Comparison of ENCODE assay signal across 8 cellular contexts in genomic region chr7:139095194-139095659, GRCh38. TPM values are rescaled to one million over a fixed set of nuclear protein-coding genes. Genes with fewer than 3 reads are reported as not detected.
DNase-seq lines count a peak whose midpoint lies in the region; ATAC-seq and TF ChIP-seq lines count a peak whose summit lies in the region.

No MANE protein-coding gene starts in this region.

- in situ Hi-C loops in GM13977 (cut with MboI; ENCODE audit: low pct_unique_long_range_greater_than_20kb, low sequenced_read_pairs, unreplicated experiment), result no loop called here

- peaks cover 15% of the 10 kb centered on the region for H3K36me3 Mint-ChIP-seq in mesothelial cell of epicardium

- no peaks in the 10 kb centered on the region for H3K9me3 Mint-ChIP-seq in mesothelial cell of epicardium

- TF ChIP-seq EP300 in tibial nerve (IDR thresholded peaks at IDR 0.05), result peak in 1 of 2 donors; percentile 19

- H3K27ac ChIP-seq in iPS-20b (ENCODE audit: low read length) (no peak overlapping the region), tibial nerve (peak overlapping the region in 3 of 4 donors; percentile 42 to 70 (median 64))

- DNase-seq in GM13977 (ENCODE audit: low spot score) (peak; percentile 86), NB4 (ENCODE audit: low read depth) (peak; percentile 98), activated T-cell treated with anti-CD3 and anti-CD28 coated beads for 1 hour (ENCODE audit: low read depth) (peak; percentile 52), tibial nerve (ENCODE audit: low spot score in 2 of 2) (no peak), mesothelial cell of epicardium (ENCODE audit: low spot score in 2 of 2, unreplicated experiment in 2 of 2) (no peak), HCEC 1CT (no peak)

- TF ChIP-seq CTCF in GM13977 (IDR thresholded peaks at IDR 0.05; ENCODE audit: extremely low read depth, insufficient read depth, missing control alignments) (no peak), NB4 (IDR thresholded peaks at IDR 0.05; ENCODE audit: low read depth, low read length) (no peak), tibial nerve (IDR thresholded peaks at IDR 0.05) (no peak), mesothelial cell of epicardium (IDR thresholded peaks at IDR 0.05; ENCODE audit: unreplicated experiment) (no peak)

- H3K9me3 ChIP-seq in iPS-20b (ENCODE audit: insufficient read depth, low read depth, low read length), result no peaks in the 10 kb centered on the region
- no peaks in the 10 kb centered on the region for H3K9me3 ChIP-seq in tibial nerve

- H3K9ac ChIP-seq in iPS-20b (ENCODE audit: low read depth, low read length), result peak overlapping the region; percentile 9; the same call in 1 of the 2 replicates

- no peak overlapping the region for H3K27ac Mint-ChIP-seq in mesothelial cell of epicardium

- peak; percentile 98 for ATAC-seq in HG02588 (IDR thresholded peaks at IDR 0.05; ENCODE audit: unreplicated experiment)

- H3K4me3 ChIP-seq in NB4 (ENCODE audit: low read depth, low read length), result peak overlapping the region; percentile 37
- H3K4me3 ChIP-seq in iPS-20b (ENCODE audit: low read length), result no peak overlapping the region
- no peak overlapping the region for H3K4me3 ChIP-seq in tibial nerve

- WGBS in tibial nerve, 2 donors, result 69 to 72% methylated on average over 13 of the region's 13 CpGs

- H3K4me3 Mint-ChIP-seq in mesothelial cell of epicardium, result no peak overlapping the region

- H3K27me3 ChIP-seq in iPS-20b (ENCODE audit: insufficient read depth, low read length), result no peaks in the 10 kb centered on the region
- H3K27me3 ChIP-seq in tibial nerve, result no peaks in the 10 kb centered on the region

- TF ChIP-seq POLR2A in NB4 (IDR thresholded peaks at IDR 0.05; ENCODE audit: extremely low read depth, insufficient read length) (peak; percentile 51), tibial nerve (IDR thresholded peaks at IDR 0.05) (no peak)

- H3K4me1 Mint-ChIP-seq in mesothelial cell of epicardium, result peaks cover 27% of the 10 kb centered on the region

- H3K27me3 Mint-ChIP-seq in mesothelial cell of epicardium (ENCODE audit: low read depth), result no peaks in the 10 kb centered on the region

- H3K36me3 ChIP-seq in iPS-20b (ENCODE audit: insufficient read depth, low read depth, low read length), result 0 out of 2 replicates have a peak, but pooled peaks cover 4% of the 10 kb centered on the region
- H3K36me3 ChIP-seq in tibial nerve, result peaks cover 0 to 6% (median 0%) of the 10 kb centered on the region in 3 donors

- peaks cover 29% of the 10 kb centered on the region for H3K4me1 ChIP-seq in iPS-20b (ENCODE audit: insufficient read depth, low read length)
- peaks cover 0 to 65% (median 34%) of the 10 kb centered on the region in 4 donors for H3K4me1 ChIP-seq in tibial nerve

RNA-seq across cellular contexts. Expression of gene ZC3HAV1, which starts 14.3 kb away (rescaled TPM):
- total RNA-seq in tibial nerve (10 to 100 TPM; 30.3 to 38.2 (median 31.7) TPM), mesothelial cell of epicardium (23.7 to 24.1 TPM (median 23.7 TPM) in 3 replicates)

RNA-seq across cellular contexts. Expression of gene ZC3HAV1L, which starts 59.4 kb away (rescaled TPM):
- total RNA-seq in tibial nerve, result 10 to 100 TPM; 36.9 to 68.8 (median 53.1) TPM
- 1.7 to 2.2 TPM (median 1.9 TPM) in 3 replicates for total RNA-seq in mesothelial cell of epicardium

Comparison
In these comparisons a context has a peak if more than half of its experiments do, and no peak if none do; other contexts are left out.
1. DNase-seq: peak in GM13977 (single experiment), NB4 (single experiment) and activated T-cell treated with anti-CD3 and anti-CD28 coated beads for 1 hour (single experiment); none in tibial nerve (0 of 2), mesothelial cell of epicardium (0 of 2) and HCEC 1CT (single experiment).
2. RNA of gene ZC3HAV1L, which starts 59.4 kb away (total RNA-seq): 36.9 to 68.8 TPM in tibial nerve; 1.7 to 2.2 TPM in mesothelial cell of epicardium; every median in the first group is over 10 times any median in the second.